In genomic region chr6:3751019-3751729, GRCh38 we compare ENCODE assay signal across 8 cellular contexts. TPM values are rescaled to one million over a fixed set of nuclear protein-coding genes. Genes with fewer than 3 reads are reported as not detected.
DNase-seq lines count a peak whose midpoint lies in the region; ATAC-seq and FAIRE-seq lines count a peak whose summit lies in the region.

A gene with protein sequence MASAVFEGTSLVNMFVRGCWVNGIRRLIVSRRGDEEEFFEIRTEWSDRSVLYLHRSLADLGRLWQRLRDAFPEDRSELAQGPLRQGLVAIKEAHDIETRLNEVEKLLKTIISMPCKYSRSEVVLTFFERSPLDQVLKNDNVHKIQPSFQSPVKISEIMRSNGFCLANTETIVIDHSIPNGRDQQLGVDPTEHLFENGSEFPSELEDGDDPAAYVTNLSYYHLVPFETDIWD (minus strand): TSS chr6:3751713. CDS start chr6:3751531, 182 bp downstream.

- in situ Hi-C loops in ACHN (cut with HindIII; ENCODE audit: low pct_ligation_motif_present, low pct_unique_long_range_greater_than_20kb, low sequenced_read_pairs): no loop called here

- no peak for FAIRE-seq in GM19239 (lab: Jason Lieb, UNC)

- intact Hi-C loops in right cardiac atrium (cut with DNase I): loop anchor here in 1 of 4 donors (10.0 kb wide), 1 partner anchor 54 kb away; no protein-coding TSS in a partner anchor

- H3K4me3 ChIP-seq in HUES64 (ENCODE audit: low read length) (peak within 1 kb of the TSS; percentile 52), right cardiac atrium (ENCODE audit: low read length) (peak within 1 kb of the TSS; percentile 51)

- DNase-seq in ACHN: peak; percentile 21
- peak; percentile 53 for DNase-seq in activated naive CD8-positive, alpha-beta T cell treated with anti-CD3 and anti-CD28 coated beads, Interleukin-2, amount 10 ng/mL, durations not matched to agents 7 days and 5 days
- DNase-seq in right cardiac atrium: peak in 1 of 3 donors; percentile 77
- peak; percentile 60 for DNase-seq in retina
- DNase-seq in GM19239 (ENCODE audit: insufficient read length, low spot score): no peak
- no peak for DNase-seq in NCI-H446 treated with DMSO at 0.1 percent for 48 hours (lab: John Stamatoyannopoulos, UW)

- peak within 1 kb of the TSS; percentile 40; the same call in 1 of the 2 replicates for H3K9ac ChIP-seq in HUES64 (ENCODE audit: low read depth, low read length)

- WGBS in HUES64: under 1% methylated on average over 94 of the region's 94 CpGs
- under 1% methylated on average over 94 of the region's 94 CpGs for WGBS in right cardiac atrium

- peak within 1 kb of the TSS; percentile 24 for H3K4me3 Mint-ChIP-seq in activated naive CD8-positive, alpha-beta T cell treated with anti-CD3 and anti-CD28 coated beads, Interleukin-2, amount 10 ng/mL, durations not matched to agents 7 days and 5 days

- H3K27me3 Mint-ChIP-seq in activated naive CD8-positive, alpha-beta T cell treated with anti-CD3 and anti-CD28 coated beads, Interleukin-2, amount 10 ng/mL, durations not matched to agents 7 days and 5 days: peaks cover 47% of the 10 kb centered on the region

- H3K9me3 ChIP-seq in HUES64 (ENCODE audit: insufficient read depth, low read depth, low read length) (no peaks in the 10 kb centered on the region), right cardiac atrium (ENCODE audit: control insufficient read depth, low read length) (no peaks in the 10 kb centered on the region)

- H3K4me1 Mint-ChIP-seq in activated naive CD8-positive, alpha-beta T cell treated with anti-CD3 and anti-CD28 coated beads, Interleukin-2, amount 10 ng/mL, durations not matched to agents 7 days and 5 days: no peaks in the 10 kb centered on the region

- no peaks in the 10 kb centered on the region for H3K36me3 Mint-ChIP-seq in activated naive CD8-positive, alpha-beta T cell treated with anti-CD3 and anti-CD28 coated beads, Interleukin-2, amount 10 ng/mL, durations not matched to agents 7 days and 5 days

- no peaks in the 10 kb centered on the region for H3K9me3 Mint-ChIP-seq in activated naive CD8-positive, alpha-beta T cell treated with anti-CD3 and anti-CD28 coated beads, Interleukin-2, amount 10 ng/mL, durations not matched to agents 7 days and 5 days

- ATAC-seq in GM19324 (IDR thresholded peaks at IDR 0.05; ENCODE audit: low FRiP score, unreplicated experiment) (peak; percentile 24), right cardiac atrium (peak in 1 of 2 donors; percentile 1)
- peak; percentile 30 for ATAC-seq in activated naive CD8-positive, alpha-beta T cell treated with anti-CD3 and anti-CD28 coated beads, Interleukin-2, amount 10 ng/mL, durations not matched to agents 7 days and 5 days (ENCODE audit: low read depth)

- H3K27ac ChIP-seq in HUES64 (ENCODE audit: low read depth, low read length): no peak within 1 kb of the TSS
- peak within 1 kb of the TSS; percentile 86 for H3K27ac ChIP-seq in right cardiac atrium (ENCODE audit: low read length)

- H3K4me1 ChIP-seq in HUES64 (ENCODE audit: insufficient read depth, low read length): peaks cover 13% of the 10 kb centered on the region
- H3K4me1 ChIP-seq in right cardiac atrium (ENCODE audit: control insufficient read depth, insufficient read depth, low read length): peaks cover 6% of the 10 kb centered on the region

- peaks cover 67% of the 10 kb centered on the region for H3K27me3 ChIP-seq in HUES64 (ENCODE audit: insufficient read depth, low read length)
- no peaks in the 10 kb centered on the region for H3K27me3 ChIP-seq in right cardiac atrium (ENCODE audit: control insufficient read depth, insufficient read depth)

- no peaks in the 10 kb centered on the region for H3K36me3 ChIP-seq in HUES64 (ENCODE audit: insufficient read depth, low read length)

- no peak within 1 kb of the TSS for H3K27ac Mint-ChIP-seq in activated naive CD8-positive, alpha-beta T cell treated with anti-CD3 and anti-CD28 coated beads, Interleukin-2, amount 10 ng/mL, durations not matched to agents 7 days and 5 days

- POLR2A ChIA-PET in activated naive CD8-positive, alpha-beta T cell treated with anti-CD3 and anti-CD28 coated beads, Interleukin-2, amount 10 ng/mL, durations not matched to agents 7 days and 5 days (lab: Charles Lee): no interaction called here

RNA-seq across cellular contexts. Expression of the gene that starts here (rescaled TPM):
- 2.3 TPM for polyA plus RNA-seq in HUES64 (2013, experiment 1 of 2)
- 3.3 TPM for polyA plus RNA-seq in HUES64 (2013, experiment 2 of 2)
- total RNA-seq in activated naive CD8-positive, alpha-beta T cell treated with anti-CD3 and anti-CD28 coated beads, Interleukin-2, amount 10 ng/mL, durations not matched to agents 7 days and 5 days: under 1 TPM; 0.31 to 0.33 TPM
- 10 to 100 TPM; 18.9 to 43.9 (median 24.1) TPM for total RNA-seq in right cardiac atrium
- polyA plus RNA-seq in right cardiac atrium: 23.7 TPM

Comparison
In these comparisons a context has a peak if more than half of its experiments do, and no peak if none do; other contexts are left out.
1. RNA of the gene that starts here (total RNA-seq): 18.9 to 43.9 TPM in right cardiac atrium; 0.31 to 0.33 TPM in activated naive CD8-positive, alpha-beta T cell treated with anti-CD3 and anti-CD28 coated beads, Interleukin-2, amount 10 ng/mL, durations not matched to agents 7 days and 5 days; every median in the first group is over 10 times any median in the second.
2. Peak in DNase-seq and ATAC-seq in activated naive CD8-positive, alpha-beta T cell treated with anti-CD3 and anti-CD28 coated beads, Interleukin-2, amount 10 ng/mL, durations not matched to agents 7 days and 5 days; RNA of the gene not detected or under 1 TPM.
3. DNase-seq: peak in ACHN (single experiment) and retina (single experiment); none in GM19239 (single experiment) and NCI-H446 treated with DMSO at 0.1 percent for 48 hours (single experiment).